ENCODE assay signal across 22 cellular contexts in the genomic region with DNA sequence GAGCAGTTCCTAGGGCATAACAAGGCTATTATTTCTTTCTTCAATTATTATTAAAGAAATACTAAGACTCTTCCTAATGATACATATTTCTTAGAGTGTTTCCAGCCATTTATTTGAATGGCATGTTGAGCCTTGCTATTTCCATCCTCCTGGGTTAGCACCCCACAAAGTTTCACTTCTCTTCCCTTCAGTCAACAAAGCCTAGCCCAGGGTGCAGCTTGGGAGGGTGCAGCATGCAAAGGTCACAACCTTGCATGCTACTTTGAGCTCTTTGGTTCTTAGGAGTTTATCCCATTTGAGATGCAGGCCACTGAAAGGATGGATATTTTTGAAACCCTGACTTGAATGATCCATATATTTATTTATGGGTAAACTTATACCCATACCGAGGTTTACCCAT.
"Had no signal": no experiment of that assay in that cellular context is flagged by ENCODE, and none has a peak within 500 bp of the region (broad histone marks: within the 10 kb centered on the region; RNA-seq: fewer than 3 reads in every experiment).

No MANE protein-coding gene starts in this region.

- H3K9me3 ChIP-seq: SJCRH30 had no signal

- H3K4me1 ChIP-seq: SJCRH30 had no signal

- H3K4me2 ChIP-seq: KMS-11 had no signal

- H3K27me3 ChIP-seq: SJCRH30 had no signal

- H3K9ac ChIP-seq: KMS-11 had no signal

- H3K4me3 ChIP-seq: K562, SJCRH30 had no signal

- ATAC-seq: K562, Panc1, PC-3, Right ventricle myocardium inferior, SK-N-SH treated with all-trans-retinoic acid at 6 μM for 48 hours had no signal

- H3K27ac ChIP-seq: HL-60, KMS-11, SJCRH30 had no signal

- DNase-seq: NCI-H1092; NCI-H1105 treated with DMSO at 0.1 percent for 48 hours; NCI-H1417 treated with DMSO at 0.1 percent for 48 hours; NCI-H146; NCI-H1694 treated with DMSO at 0.1 percent for 48 hours; NCI-H1930; NCI-H2081; NCI-H2107; NCI-H2227 treated with DMSO at 0.1 percent for 48 hours; NCI-H524; NCI-H69; NCI-H774; NK-92 treated with Interleukin-12 subunit alpha and Interleukin-12 subunit beta, amount 100 ng/mL, for 24 hours; PC-3; SHP77 treated with DMSO at 0.1 percent for 48 hours; SJCRH30 had no signal

- H3K36me3 ChIP-seq: SJCRH30 had no signal
